ENCODE assay signal across 1 cellular context in the genomic region with DNA sequence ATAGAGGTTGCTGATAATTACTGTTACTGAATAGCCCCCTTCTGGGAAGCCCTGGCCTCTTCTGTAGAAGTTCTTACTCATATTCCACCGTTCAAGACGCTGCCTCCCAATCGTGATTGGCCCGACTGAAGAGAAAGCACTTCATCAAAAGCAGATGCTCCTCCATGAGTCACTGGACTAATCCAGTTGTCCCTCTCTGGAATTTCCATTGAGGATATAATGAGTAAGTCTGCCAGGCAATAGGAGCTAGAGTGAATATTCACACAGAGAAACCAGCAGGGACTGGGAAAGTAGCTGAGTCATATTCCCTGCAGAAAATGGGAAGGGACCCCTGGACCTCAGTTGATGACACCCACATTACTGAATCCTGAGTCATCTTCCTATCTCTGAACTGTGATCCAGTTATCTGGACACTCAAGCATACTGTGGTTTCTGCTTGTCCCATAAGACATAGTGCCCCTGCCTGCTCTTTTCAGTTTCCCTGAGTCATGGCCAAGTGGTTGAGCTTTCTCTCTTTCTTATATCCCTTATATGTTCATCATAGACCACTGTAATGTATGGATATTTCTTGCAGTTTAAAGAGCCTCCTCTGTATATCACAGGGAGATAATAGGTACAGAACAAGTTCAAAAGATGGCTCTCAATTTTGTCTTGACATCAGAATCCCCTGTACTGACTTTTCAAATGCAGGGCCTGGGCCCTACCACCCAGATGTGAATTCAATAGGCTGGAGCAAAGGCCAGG.
TF ChIP-seq lines count a peak whose summit lies in the region.

No MANE protein-coding gene starts in this region.

TF ChIP-seq in K562, 482 proteins besides CTCF, POLR2A, EP300 and RAD21 (continued from another document):
- TF ChIP-seq MYBL2 (IDR thresholded peaks at IDR 0.05; ENCODE audit: low read depth), result 0 out of 2 replicates have a peak, but pooled peaks have one; percentile 7
- no peak for TF ChIP-seq MYBL2 (CRISPR knock-in tag; IDR thresholded peaks at IDR 0.05; ENCODE audit: borderline replicate concordance)
- TF ChIP-seq HLTF (IDR thresholded peaks at IDR 0.05), result no peak
- no peak for TF ChIP-seq KDM5B (IDR thresholded peaks at IDR 0.05; ENCODE audit: insufficient replicate concordance, low read depth, low read length)
- TF ChIP-seq, protein P1, sequence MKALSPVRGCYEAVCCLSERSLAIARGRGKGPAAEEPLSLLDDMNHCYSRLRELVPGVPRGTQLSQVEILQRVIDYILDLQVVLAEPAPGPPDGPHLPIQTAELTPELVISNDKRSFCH (CRISPR knock-in tag; IDR thresholded peaks at IDR 0.05), result no peak
- TF ChIP-seq, protein P1 (tag; IDR thresholded peaks at IDR 0.05), result no peak
- peak in 1 of 2 experiments; percentile 95; a peak in 2 of 4 replicates for TF ChIP-seq MLLT1 (IDR thresholded peaks at IDR 0.05)
- no peak for TF ChIP-seq SLC30A9 (CRISPR knock-in tag; IDR thresholded peaks at IDR 0.05)
- peak in 1 of 3 experiments; percentile 35; a peak in 1 of 6 replicates for TF ChIP-seq ZBTB11 (CRISPR knock-in tag; IDR thresholded peaks at IDR 0.05)
- TF ChIP-seq GABPB2 (CRISPR knock-in tag; conservative IDR thresholded peaks at IDR 0.05), result no peak
- TF ChIP-seq SUPT5H (IDR thresholded peaks at IDR 0.05), result no peak
- no peak for TF ChIP-seq DLX4 (CRISPR knock-in tag; IDR thresholded peaks at IDR 0.05)
- no peak for TF ChIP-seq NONO (IDR thresholded peaks at IDR 0.05; ENCODE audit: low read depth in 2 of 2, low read length in 1 of 2)
- no peak for TF ChIP-seq GTF2B (IDR thresholded peaks at IDR 0.05; ENCODE audit: extremely low read depth, insufficient read length)
- TF ChIP-seq HDAC8 (tag; IDR thresholded peaks at IDR 0.05), result no peak
- no peak for TF ChIP-seq ZBTB33 (CRISPR knock-in tag; IDR thresholded peaks at IDR 0.05)
- no peak for TF ChIP-seq ELF2 (CRISPR knock-in tag; IDR thresholded peaks at IDR 0.05)
